Comparison of ENCODE assay signal across 8 cellular contexts in the genomic region with DNA sequence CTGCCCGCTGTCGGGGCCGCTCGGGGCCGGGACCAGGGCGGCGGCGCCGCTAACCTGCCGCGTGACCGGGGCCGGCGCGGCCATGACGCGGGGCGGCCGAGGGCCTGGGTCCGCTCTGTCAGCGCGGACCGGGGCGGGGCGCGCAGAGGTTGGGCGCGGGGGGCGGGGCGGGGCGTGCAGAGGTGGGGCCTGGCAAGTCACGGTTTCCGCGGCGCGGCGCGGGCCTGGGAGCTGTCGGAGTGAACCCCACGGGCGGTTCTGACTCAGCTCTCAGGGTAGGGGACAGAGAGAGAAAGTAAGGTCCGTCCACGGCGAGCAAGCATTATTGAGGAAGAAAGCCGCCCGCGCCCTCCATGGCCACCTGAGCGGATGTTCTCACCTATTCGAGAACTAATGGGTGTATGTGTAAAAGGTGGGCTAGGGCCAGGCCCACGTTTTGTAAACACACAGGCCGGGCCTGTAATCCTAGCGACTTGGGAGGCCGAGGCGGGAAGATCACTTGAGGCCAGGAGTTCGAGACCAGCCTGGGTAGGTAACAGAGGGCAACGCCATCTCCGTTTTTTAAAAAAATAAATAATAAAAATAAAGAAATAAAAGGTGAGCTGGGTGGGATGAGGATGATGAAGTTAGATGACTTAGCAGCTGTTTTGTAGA. TPM values are rescaled to one million over a fixed set of nuclear protein-coding genes. Genes with fewer than 3 reads are reported as not detected.
DNase-seq lines count a peak whose midpoint lies in the region; ATAC-seq and TF ChIP-seq lines count a peak whose summit lies in the region.

Gene PRXL2C, minus strand, starts transcription at position 120 of the 654 bp plus-strand sequence. Its CDS starts 36 bp downstream, at position 84.

- no peak for TF ChIP-seq CTCF in epithelial cell of esophagus (IDR thresholded peaks at IDR 0.05; ENCODE audit: insufficient read depth, low read depth, low read length, missing control alignments)

- peak; percentile 57 for ATAC-seq in HG02981 (IDR thresholded peaks at IDR 0.05; ENCODE audit: unreplicated experiment)

- H3K4me3 ChIP-seq in epithelial cell of esophagus (ENCODE audit: low read length): peak within 1 kb of the TSS; percentile 58

- DNase-seq in NCI-H2081 (lab: John Stamatoyannopoulos, UW): peak; percentile 50 to 68
- DNase-seq in NCI-H2081 treated with DMSO at 0.1 percent for 48 hours (lab: John Stamatoyannopoulos, UW): no peak
- DNase-seq in NOMO-1 treated with DMSO at 0.1 percent for 48 hours (lab: John Stamatoyannopoulos, UW; ENCODE audit: unreplicated experiment): peak; percentile 36
- DNase-seq in activated T-cell treated with anti-CD3 and anti-CD28 coated beads for 24 hours (ENCODE audit: low read depth): peak; percentile 72
- peak; percentile 75 for DNase-seq in epithelial cell of esophagus (ENCODE audit: low read depth)
- peak; percentile 73 for DNase-seq in mucosa of gallbladder (ENCODE audit: low spot score)
- peak; percentile 56 to 70 for DNase-seq in stimulated activated CD8-positive, alpha-beta memory T cell treated with anti-CD3 and anti-CD28 coated beads, Interleukin-4, amount 100 ng/mL, for 1 hour (ENCODE audit: low read depth in 2 of 2, low spot score in 1 of 2)

RNA-seq across cellular contexts. Expression of gene PRXL2C, which starts in this region (rescaled TPM):
- total RNA-seq in mucosa of gallbladder: 11.5 TPM
